ENCODE assay signal across 23 cellular contexts in genomic region chr2:119245076-119245840, GRCh38. TPM values are rescaled to one million over a fixed set of nuclear protein-coding genes. Genes with fewer than 3 reads are reported as not detected.
DNase-seq lines count a peak whose midpoint lies in the region; ATAC-seq, FAIRE-seq and TF ChIP-seq lines count a peak whose summit lies in the region.
"Had no signal": no experiment of that assay in that cellular context is flagged by ENCODE, and none has a peak within 500 bp of the region (broad histone marks: within the 10 kb centered on the region; RNA-seq: fewer than 3 reads in every experiment).

No MANE protein-coding gene starts in this region.

- peak; percentile 24 for DNase-seq in NCI-H146 (lab: John Stamatoyannopoulos, UW)
- DNase-seq in NCI-H146 treated with DMSO at 0.1 percent for 48 hours (lab: John Stamatoyannopoulos, UW; ENCODE audit: unreplicated experiment): no peak
- DNase-seq in H7: peak; percentile 20
- DNase-seq in H1 (ENCODE audit: low read depth in 1 of 2, low spot score in 2 of 2): no peak
- DNase-seq in osteoblast (ENCODE audit: insufficient read length, low spot score, missing footprints): peak; percentile 61
- no peak for DNase-seq in NCI-H446 (lab: John Stamatoyannopoulos, UW)
- DNase-seq: CD4-positive, CD25-positive, alpha-beta regulatory T cell; GOT3; NCI-H1048; NCI-H1417; NCI-H1930; NCI-H2227 treated with DMSO at 0.1 percent for 48 hours; NCI-H524; NCI-H748 treated with DMSO at 0.1 percent for 48 hours; SIG-M5 had no signal

- TF ChIP-seq RAD21 in H1 (IDR thresholded peaks at IDR 0.05 in 1 of 2, conservative IDR thresholded peaks at IDR 0.05 in 1 of 2; ENCODE audit: low read depth in 2 of 2, low read length in 2 of 2): no peak

- TF ChIP-seq CTCF in H1 (IDR thresholded peaks at IDR 0.05; ENCODE audit: control extremely low read depth in 1 of 3, insufficient read depth in 1 of 3, low read depth in 1 of 3, low read length in 3 of 3) (no peak), osteoblast (IDR thresholded peaks at IDR 0.05; ENCODE audit: extremely low read depth, low read depth, low read length) (no peak)

- no peak overlapping the region for H3K23ac ChIP-seq in H1 (ENCODE audit: insufficient read length)

- no peak overlapping the region for H2BK20ac ChIP-seq in H1 (ENCODE audit: low read length)

- H3K56ac ChIP-seq in H1 (replicated peaks; ENCODE audit: insufficient read length, low read depth, low read length): no peak overlapping the region

- H3K23me2 ChIP-seq in H1 (ENCODE audit: low read depth, low read length): no peaks in the 10 kb centered on the region

- FAIRE-seq in H1 (lab: Jason Lieb, UNC): no peak
- FAIRE-seq: D721Med, G401.6, RCC 7860 had no signal

- H3K27ac ChIP-seq in H1 (ENCODE audit: low read depth, low read length) (no peak overlapping the region), osteoblast (ENCODE audit: low read depth, low read length) (no peak overlapping the region)
- H3K27ac ChIP-seq: BLaER1, HL-60, SK-N-MC had no signal

- no peak overlapping the region for H2AK5ac ChIP-seq in H1 (ENCODE audit: low read depth, low read length)

- no peak overlapping the region for H4K5ac ChIP-seq in H1 (ENCODE audit: insufficient read length, low read depth, low read length)

- 98% methylated on average over 17 of the region's 17 CpGs; no CpG with 5 or more reads in 1 of the 2 experiments for WGBS in H1 (ENCODE audit: extremely low coverage in 1 of 2, insufficient coverage in 1 of 2, insufficient read length in 1 of 2, insufficient replicate concordance in 2 of 2, low coverage in 1 of 2, low lambda C conversion rate in 2 of 2, missing lambda C conversion rate in 1 of 2), 2 experiments

- H2BK12ac ChIP-seq in H1 (ENCODE audit: low read depth, low read length): no peak overlapping the region

- H3K27me3 ChIP-seq in H7 (ENCODE audit: control insufficient read depth, insufficient read depth, low read length): no peaks in the 10 kb centered on the region
- no peaks in the 10 kb centered on the region for H3K27me3 ChIP-seq in H1 (replicated peaks in 1 of 4; ENCODE audit: control insufficient read depth in 3 of 4, extremely low read depth in 1 of 4, insufficient read depth in 3 of 4, low read length in 3 of 4)
- H3K27me3 ChIP-seq in osteoblast (ENCODE audit: insufficient read depth, low read length): no peaks in the 10 kb centered on the region
- H3K27me3 ChIP-seq: BLaER1 had no signal

- H3K9me3 ChIP-seq in H1 (ENCODE audit: insufficient read depth in 2 of 2, low read depth in 1 of 2, low read length in 1 of 2) (no peaks in the 10 kb centered on the region), osteoblast (ENCODE audit: low read depth, low read length) (no peaks in the 10 kb centered on the region)

- H3K18ac ChIP-seq in H1 (ENCODE audit: extremely low read depth, low read length): no peak overlapping the region

- H4K8ac ChIP-seq in H1 (ENCODE audit: extremely low read depth, insufficient read depth, low read length): no peak overlapping the region

- H3K79me2 ChIP-seq in H1 (ENCODE audit: control insufficient read depth in 1 of 2, insufficient read depth in 2 of 2, low read length in 2 of 2) (no peaks in the 10 kb centered on the region), osteoblast (ENCODE audit: insufficient read depth, low read length) (peaks cover 2% of the 10 kb centered on the region)

- H3K4me1 ChIP-seq in H1 (replicated peaks in 1 of 4; ENCODE audit: control insufficient read depth in 3 of 4, insufficient read depth in 4 of 4, low read length in 3 of 4) (peaks cover 5 to 12% (median 8%) of the 10 kb centered on the region in 4 experiments), osteoblast (ENCODE audit: insufficient read depth, low read length) (peaks cover 34% of the 10 kb centered on the region)

- CTCF ChIA-PET in H1 (lab: Charles Lee; ENCODE audit: partially characterized antibody): interaction anchor here (0.6 to 5.9 kb wide), 7 partner anchors 10 to 107 kb away, joined by 3 to 57 read pairs (median 5); no protein-coding TSS in a partner anchor

- no peak overlapping the region for H3K14ac ChIP-seq in H1 (ENCODE audit: insufficient read length)

- no peak overlapping the region for H2BK120ac ChIP-seq in H1 (replicated peaks; ENCODE audit: low read depth, low read length)

- POLR2A ChIA-PET in H1 (lab: Charles Lee; ENCODE audit: partially characterized antibody): no interaction called here

- no peaks in the 10 kb centered on the region for H3K79me1 ChIP-seq in H1 (ENCODE audit: low read depth, low read length)

- peaks cover 3% of the 10 kb centered on the region for H3K36me3 ChIP-seq in H7 (replicated peaks; ENCODE audit: control insufficient read depth, insufficient read depth, low read length)
- H3K36me3 ChIP-seq in H1 (ENCODE audit: control insufficient read depth in 2 of 4, insufficient read depth in 4 of 4, low read length in 3 of 4): peaks cover 0 to 6% (median 0%) of the 10 kb centered on the region in 4 experiments; a peak in 3 of 8 replicates
- peaks cover 6% of the 10 kb centered on the region for H3K36me3 ChIP-seq in osteoblast (ENCODE audit: insufficient read depth, low read length)

- no peak overlapping the region for H3K4me2 ChIP-seq in H1 (ENCODE audit: insufficient read depth in 1 of 2, low read depth in 2 of 2, low read length in 2 of 2)
- H3K4me2 ChIP-seq in osteoblast (ENCODE audit: insufficient read depth, low read length): no peak overlapping the region
- H3K4me2 ChIP-seq: BLaER1 had no signal

- H2BK15ac ChIP-seq in H1 (ENCODE audit: low read length): 0 out of 2 replicates have a peak overlapping the region, but pooled peaks have one; percentile 37

- H2BK5ac ChIP-seq in H1 (ENCODE audit: low read depth, low read length): no peak overlapping the region

- TF ChIP-seq POLR2A in H1 (IDR thresholded peaks at IDR 0.05; ENCODE audit: control extremely low read depth in 1 of 2, low read depth in 2 of 2, low read length in 2 of 2): no peak

- H3K4me3 ChIP-seq in H7 (ENCODE audit: insufficient read depth, low read depth, low read length) (no peak overlapping the region), H1 (ENCODE audit: extremely low read depth in 1 of 4, insufficient read depth in 2 of 4, low read depth in 3 of 4, low read length in 4 of 4) (no peak overlapping the region), osteoblast (ENCODE audit: insufficient read depth, low read length) (no peak overlapping the region)
- H3K4me3 ChIP-seq: BLaER1, SK-N-MC had no signal

- H2AFZ ChIP-seq in H1 (ENCODE audit: low read length): no peak overlapping the region
- H2AFZ ChIP-seq in osteoblast (ENCODE audit: low read length): no peak overlapping the region

- no peak overlapping the region for H3K9ac ChIP-seq in H1 (replicated peaks in 1 of 4; ENCODE audit: extremely low read depth in 1 of 4, low read depth in 3 of 4, low read length in 3 of 4)
- H3K9ac ChIP-seq: BLaER1 had no signal

- no peak overlapping the region for H3K4ac ChIP-seq in H1 (replicated peaks; ENCODE audit: insufficient read length, low read depth, low read length)

- ATAC-seq in GM18873 (IDR thresholded peaks at IDR 0.05; ENCODE audit: low FRiP score, unreplicated experiment): no peak
- ATAC-seq: HCT116 had no signal

- peaks cover 2 to 6% of the 10 kb centered on the region in 2 experiments for H4K20me1 ChIP-seq in H1 (replicated peaks in 1 of 2; ENCODE audit: control insufficient read depth in 1 of 2, insufficient read depth in 2 of 2, low read length in 2 of 2)
- H4K20me1 ChIP-seq in osteoblast (ENCODE audit: insufficient read depth, low read length): no peaks in the 10 kb centered on the region
- H4K20me1 ChIP-seq: BLaER1 had no signal

- TF ChIP-seq EP300 in H1 (IDR thresholded peaks at IDR 0.05; ENCODE audit: borderline replicate concordance in 1 of 2, low read depth in 2 of 2, low read length in 2 of 2): no peak

- no peak overlapping the region for H4K91ac ChIP-seq in H1 (replicated peaks; ENCODE audit: insufficient read length, low read length)

TF ChIP-seq in H1, 55 proteins besides CTCF, POLR2A, EP300 and RAD21 (continues in another document):
- TF ChIP-seq CTBP2 (IDR thresholded peaks at IDR 0.05; ENCODE audit: borderline replicate concordance, insufficient read depth, insufficient read length, low read length) (no peak), BACH1 (IDR thresholded peaks at IDR 0.05; ENCODE audit: low read length) (no peak), KDM1A (IDR thresholded peaks at IDR 0.05; ENCODE audit: borderline replicate concordance, low read length) (no peak)

RNA-seq across cellular contexts. Expression of gene STEAP3, which starts 21.6 kb away (rescaled TPM):
- total RNA-seq in H7 (2014; rRNA removed; shearing (Covaris generic)): 14.3 and 16.0 TPM in 2 replicates
- 21.7 and 22.2 TPM in 2 replicates for total RNA-seq in H1 (2021; fragmentation: NEBNext Ultra II Directional; extraction: Animal tissue kit (Norgen Biotek cat#: 25700))
- 27.9 and 40.1 TPM in 2 replicates for polyA plus RNA-seq in H1 (2011; rRNA removed)
- polyA plus RNA-seq in H1 (2011; cell fraction: cytosol; rRNA removed): 18.9 TPM
- polyA plus RNA-seq in H1 (2011; cell fraction: nucleus; rRNA removed): 37.7 TPM
- 18.7 to 23.4 TPM (median 21.9 TPM) in 4 replicates for polyA plus RNA-seq in H1 (2012, experiment 1 of 2)
- polyA plus RNA-seq in H1 (2012, experiment 2 of 2): 19.4 TPM
- 25.2 TPM for polyA plus RNA-seq in H1 (2013, experiment 1 of 2)
- polyA plus RNA-seq in H1 (2013, experiment 2 of 2): 25.2 TPM
- polyA minus RNA-seq in H1 (2011; rRNA and poly(A)+ RNA removed): 21.9 and 35.2 TPM in 2 replicates
- 23.3 TPM for polyA minus RNA-seq in H1 (2011; cell fraction: cytosol; rRNA and poly(A)+ RNA removed)
- 23.5 TPM for polyA minus RNA-seq in H1 (2011; cell fraction: nucleus; rRNA and poly(A)+ RNA removed)
- 27.4 and 40.9 TPM in 2 replicates for total RNA-seq in osteoblast
- total RNA-seq: CD4-positive, CD25-positive, alpha-beta regulatory T cell had no signal
- polyA plus RNA-seq: CD4-positive, CD25-positive, alpha-beta regulatory T cell had no signal

Comparison
In these comparisons a context has a peak if more than half of its experiments do, and no peak if none do; other contexts are left out.
1. DNase-seq: peak in NCI-H146 (single experiment), H7 (single experiment) and osteoblast (single experiment); none in NCI-H146 treated with DMSO at 0.1 percent for 48 hours (single experiment), H1 (0 of 2) and NCI-H446 (0 of 2).